Comparison of ENCODE assay signal across 12 cellular contexts in genomic region chr19:55247621-55248099, GRCh38. TPM values are rescaled to one million over a fixed set of nuclear protein-coding genes. Genes with fewer than 3 reads are reported as not detected.
DNase-seq lines count a peak whose midpoint lies in the region; ATAC-seq and TF ChIP-seq lines count a peak whose summit lies in the region.
"Had no signal": no experiment of that assay in that cellular context is flagged by ENCODE, and none has a peak within 500 bp of the region (broad histone marks: within the 10 kb centered on the region; RNA-seq: fewer than 3 reads in every experiment).

No MANE protein-coding gene starts in this region.

- CTCF ChIA-PET in mammary epithelial cell (lab: Charles Lee; ENCODE audit: low non-redundant PET): no interaction called here

- peaks cover 41% of the 10 kb centered on the region for H3K4me1 Mint-ChIP-seq in CD14-positive monocyte
- peaks cover 4% of the 10 kb centered on the region for H3K4me1 Mint-ChIP-seq in mesothelial cell of epicardium

- peaks cover 15% of the 10 kb centered on the region for H3K4me1 ChIP-seq in mammary epithelial cell (ENCODE audit: insufficient read depth, low read length)

- dilution Hi-C loops in mammary epithelial cell (cut with HindIII; ENCODE audit: low sequenced_read_pairs): no loop called here

- DNase-seq in CD14-positive monocyte (ENCODE audit: low spot score) (no peak), KBM-7 (peak; percentile 90), mammary epithelial cell (peak; percentile 85), left kidney (ENCODE audit: low read depth, low spot score) (peak; percentile 78), mesothelial cell of epicardium (ENCODE audit: low spot score in 2 of 2, unreplicated experiment in 2 of 2) (no peak), GM19238 (ENCODE audit: insufficient read length, low spot score) (no peak)
- DNase-seq: activated naive CD4-positive, alpha-beta T cell; GDM1; NCI-H345; nephron progenitor cell had no signal

- H2AFZ ChIP-seq in mammary epithelial cell (ENCODE audit: low read depth, low read length): no peak overlapping the region

- H3K9ac ChIP-seq in mammary epithelial cell (ENCODE audit: insufficient read depth, low read length): peak overlapping the region; percentile 16

- peaks cover 5% of the 10 kb centered on the region for H3K36me3 ChIP-seq in mammary epithelial cell (ENCODE audit: insufficient read depth, low read length)

- peaks cover 1% of the 10 kb centered on the region for H4K20me1 ChIP-seq in mammary epithelial cell (ENCODE audit: insufficient read depth, low read length)

- no peak for ATAC-seq in GM21528 (IDR thresholded peaks at IDR 0.05; ENCODE audit: low FRiP score, unreplicated experiment)
- no peak for ATAC-seq in GM18861 (IDR thresholded peaks at IDR 0.05; ENCODE audit: unreplicated experiment)

- BruUV-seq in mammary epithelial cell (replicated peaks; lab: Mats Ljungman, UMichigan): no TSS peak

- peak overlapping the region; percentile 75 for H3K27ac ChIP-seq in mammary epithelial cell (ENCODE audit: insufficient read depth, low read depth, low read length)

- H3K27me3 Mint-ChIP-seq in CD14-positive monocyte (ENCODE audit: low read depth in 3 of 3) (peaks cover 0 to 2% (median 0%) of the 10 kb centered on the region in 3 donors), mesothelial cell of epicardium (ENCODE audit: low read depth) (no peaks in the 10 kb centered on the region)

- H3K9me3 Mint-ChIP-seq in CD14-positive monocyte: no peaks in the 10 kb centered on the region
- no peaks in the 10 kb centered on the region for H3K9me3 Mint-ChIP-seq in mesothelial cell of epicardium
- H3K9me3 Mint-ChIP-seq: nephron progenitor cell had no signal

- H3K9me3 ChIP-seq in mammary epithelial cell (replicated peaks; ENCODE audit: insufficient read depth, low read length): no peaks in the 10 kb centered on the region

- H3K79me2 ChIP-seq in mammary epithelial cell (ENCODE audit: insufficient read depth, low read length): peaks cover 75% of the 10 kb centered on the region

- no peak overlapping the region for H3K4me2 ChIP-seq in mammary epithelial cell (ENCODE audit: insufficient read depth, low read depth, low read length)

- intact Hi-C loops in CD14-positive monocyte (cut with micrococcal nuclease) (no loop called here), mammary epithelial cell (cut with micrococcal nuclease) (no loop called here)

- no peaks in the 10 kb centered on the region for H3K27me3 ChIP-seq in mammary epithelial cell (ENCODE audit: insufficient read depth, low read length)

- whole genome bisulfite sequencing in mammary epithelial cell (ENCODE audit: low coverage, missing lambda C conversion rate): 12% methylated on average over 10 of the region's 10 CpGs

- H3K27ac Mint-ChIP-seq in CD14-positive monocyte: peak overlapping the region; percentile 57 to 78 (median 74)
- H3K27ac Mint-ChIP-seq in mesothelial cell of epicardium: no peak overlapping the region

- TF ChIP-seq CTCF in CD14-positive monocyte (IDR thresholded peaks at IDR 0.05): no peak
- peak in 1 of 2 donors; percentile 24 for TF ChIP-seq CTCF in mammary epithelial cell (conservative IDR thresholded peaks at IDR 0.05 in 1 of 2, IDR thresholded peaks at IDR 0.05 in 1 of 2; ENCODE audit: extremely low read depth in 1 of 2, insufficient read depth in 1 of 2, low read depth in 1 of 2, low read length in 2 of 2)
- no peak for TF ChIP-seq CTCF in mesothelial cell of epicardium (IDR thresholded peaks at IDR 0.05; ENCODE audit: unreplicated experiment)

- H3K36me3 Mint-ChIP-seq in CD14-positive monocyte (peaks cover 47 to 76% of the 10 kb centered on the region in 2 donors), mesothelial cell of epicardium (peaks cover 2% of the 10 kb centered on the region)

- in situ Hi-C loops in KBM-7 (cut with MboI; ENCODE audit: low pct_unique_long_range_greater_than_20kb, low sequenced_read_pairs) (no loop called here), mammary epithelial cell (cut with MboI; ENCODE audit: low sequenced_read_pairs in 2 of 2) (no loop called here)

- no peak overlapping the region for H3K4me3 ChIP-seq in mammary epithelial cell (replicated peaks in 1 of 3; ENCODE audit: insufficient read depth in 1 of 3, low read depth in 2 of 3, low read length in 3 of 3)

- H3K4me3 Mint-ChIP-seq in CD14-positive monocyte: no peak overlapping the region
- no peak overlapping the region for H3K4me3 Mint-ChIP-seq in mesothelial cell of epicardium
- H3K4me3 Mint-ChIP-seq: nephron progenitor cell had no signal

RNA-seq across cellular contexts. Expression of gene PPP6R1, which starts 11.2 kb away (rescaled TPM):
- 10 to 100 TPM; 16.9 to 22.0 TPM for polyA plus RNA-seq in CD14-positive monocyte
- 10 to 100 TPM; 28.3 to 74.2 TPM for total RNA-seq in mammary epithelial cell
- polyA plus RNA-seq in mammary epithelial cell: 50.8 TPM
- 115 TPM for polyA minus RNA-seq in mammary epithelial cell
- total RNA-seq in mesothelial cell of epicardium: 70.1 to 73.0 TPM (median 71.5 TPM) in 3 replicates

RNA-seq across cellular contexts. Expression of gene TMEM86B, which starts 19.1 kb away (rescaled TPM):
- polyA plus RNA-seq in CD14-positive monocyte: under 1 TPM; 0.16 to 0.38 TPM
- 1 to 10 TPM; 1.7 to 3.6 TPM for total RNA-seq in mammary epithelial cell
- polyA plus RNA-seq in mammary epithelial cell: 1.0 TPM
- 1.1 TPM for polyA minus RNA-seq in mammary epithelial cell
- 5.9 to 6.7 TPM (median 6.7 TPM) in 3 replicates for total RNA-seq in mesothelial cell of epicardium

RNA-seq across cellular contexts. Expression of gene HSPBP1, which starts 32.2 kb away (rescaled TPM):
- polyA plus RNA-seq in CD14-positive monocyte: 10 to 100 TPM; 15.3 to 17.0 TPM
- 10 to 100 TPM; 27.5 to 42.9 TPM for total RNA-seq in mammary epithelial cell
- polyA plus RNA-seq in mammary epithelial cell: 36.7 TPM
- polyA minus RNA-seq in mammary epithelial cell: 19.2 TPM
- total RNA-seq in mesothelial cell of epicardium: 28.9 to 30.4 TPM (median 29.1 TPM) in 3 replicates

RNA-seq across cellular contexts. Expression of gene BRSK1, which starts 36.1 kb away (rescaled TPM):
- polyA plus RNA-seq in CD14-positive monocyte (not detected), mammary epithelial cell (0.27 TPM)
- total RNA-seq in mammary epithelial cell (1 to 10 TPM; 1.5 to 4.2 TPM), mesothelial cell of epicardium (38.5 to 46.0 TPM (median 43.4 TPM) in 3 replicates)
- 0.36 TPM for polyA minus RNA-seq in mammary epithelial cell

RNA-seq across cellular contexts. Expression of gene PTPRH, which starts 38.4 kb away (rescaled TPM):
- polyA plus RNA-seq in CD14-positive monocyte: under 1 TPM in 1 of 2 donors, not detected in 1; 0.08 TPM
- total RNA-seq in mammary epithelial cell: under 1 TPM in 1 of 2 donors, not detected in 1; 0.38 TPM
- 0.12 TPM for polyA plus RNA-seq in mammary epithelial cell
- not detected for polyA minus RNA-seq in mammary epithelial cell
- 10.4 to 10.7 TPM (median 10.5 TPM) in 3 replicates for total RNA-seq in mesothelial cell of epicardium

Comparison
In these comparisons a context has a peak if more than half of its experiments do, and no peak if none do; other contexts are left out.
1. DNase-seq: peak in KBM-7 (single experiment), mammary epithelial cell (single experiment) and left kidney (single experiment); none in CD14-positive monocyte (single experiment), mesothelial cell of epicardium (0 of 2) and GM19238 (single experiment).